ENCODE assay signal across 8 cellular contexts in genomic region chr20:6265204-6265904, GRCh38.
DNase-seq lines count a peak whose midpoint lies in the region; ATAC-seq and TF ChIP-seq lines count a peak whose summit lies in the region.

No MANE protein-coding gene starts in this region.

- no peak overlapping the region for H3K9ac ChIP-seq in SK-N-SH

- 0 out of 2 replicates have a peak overlapping the region, but pooled peaks have one; percentile 24 for H2AFZ ChIP-seq in SK-N-SH (ENCODE audit: low read depth)

- H3K9me3 Mint-ChIP-seq in nephron progenitor cell (no peaks in the 10 kb centered on the region), immature natural killer cell (peaks cover 0 to 13% (median 0%) of the 10 kb centered on the region in 6 donors)
- no peaks in the 10 kb centered on the region for H3K9me3 Mint-ChIP-seq in activated CD4-positive, alpha-beta T cell treated with anti-CD3 and anti-CD28 coated beads, Interleukin-2, amount 10 ng/mL, durations not matched to agents 7 days and 5 days

- H3K4me3 Mint-ChIP-seq in nephron progenitor cell (no peak overlapping the region), immature natural killer cell (no peak overlapping the region)
- H3K4me3 Mint-ChIP-seq in activated CD4-positive, alpha-beta T cell treated with anti-CD3 and anti-CD28 coated beads, Interleukin-2, amount 10 ng/mL, durations not matched to agents 7 days and 5 days: no peak overlapping the region

- 0 out of 2 replicates have a peak overlapping the region, but pooled peaks have one; percentile 33 for H3K4me2 ChIP-seq in SK-N-SH

- H3K27me3 Mint-ChIP-seq in nephron progenitor cell (ENCODE audit: low read depth, poor library complexity) (peaks cover 7% of the 10 kb centered on the region), immature natural killer cell (ENCODE audit: low read depth in 3 of 3) (peaks cover 0 to 5% (median 2%) of the 10 kb centered on the region in 3 donors)
- no peaks in the 10 kb centered on the region for H3K27me3 Mint-ChIP-seq in activated CD4-positive, alpha-beta T cell treated with anti-CD3 and anti-CD28 coated beads, Interleukin-2, amount 10 ng/mL, durations not matched to agents 7 days and 5 days

- peak; percentile 57 for TF ChIP-seq RAD21 in SK-N-SH (IDR thresholded peaks at IDR 0.05; ENCODE audit: low read length)

- H3K4me1 ChIP-seq in SK-N-SH (ENCODE audit: control insufficient read depth in 1 of 2, insufficient read depth in 2 of 2, low read depth in 1 of 2, low read length in 1 of 2): no peaks in the 10 kb centered on the region

- 20% methylated on average over 10 of the region's 10 CpGs for WGBS in SK-N-SH (ENCODE audit: low lambda C conversion rate)

- H3K36me3 ChIP-seq in SK-N-SH (replicated peaks in 1 of 2; ENCODE audit: control insufficient read depth in 1 of 2, insufficient read depth in 2 of 2, low read length in 1 of 2): no peaks in the 10 kb centered on the region

- POLR2A ChIA-PET in SK-N-SH (lab: Yijun Ruan, JAX): no interaction called here
- POLR2A ChIA-PET in activated CD4-positive, alpha-beta T cell treated with anti-CD3 and anti-CD28 coated beads, Interleukin-2, amount 10 ng/mL, durations not matched to agents 7 days and 5 days (lab: Charles Lee): no interaction called here

- CTCF ChIA-PET in SK-N-SH (lab: Yijun Ruan, JAX): interaction anchor here (0.6 to 1.6 kb wide), 7 partner anchors 9 to 500 kb away, joined by 3 to 9 read pairs (median 3); no protein-coding TSS in a partner anchor
- CTCF ChIA-PET in activated CD4-positive, alpha-beta T cell treated with anti-CD3 and anti-CD28 coated beads, Interleukin-2, amount 10 ng/mL, durations not matched to agents 7 days and 5 days (lab: Charles Lee): no interaction called here

- H3K9me2 ChIP-seq in SK-N-SH: no peaks in the 10 kb centered on the region

- H4K20me1 ChIP-seq in SK-N-SH (ENCODE audit: insufficient read depth): no peaks in the 10 kb centered on the region

- TF ChIP-seq EP300 in SK-N-SH (IDR thresholded peaks at IDR 0.05; ENCODE audit: borderline replicate concordance in 1 of 2, low read depth in 1 of 2, low read length in 1 of 2): no peak

- H3K27ac ChIP-seq in SK-N-SH (ENCODE audit: low read depth in 2 of 2, low read length in 1 of 2): no peak overlapping the region

- peak; percentile 42 for TF ChIP-seq CTCF in SK-N-SH (IDR thresholded peaks at IDR 0.05)
- TF ChIP-seq CTCF in nephron progenitor cell (IDR thresholded peaks at IDR 0.05): peak; percentile 25

- H3K36me3 Mint-ChIP-seq in nephron progenitor cell (ENCODE audit: low read depth) (no peaks in the 10 kb centered on the region), immature natural killer cell (no peaks in the 10 kb centered on the region)
- no peaks in the 10 kb centered on the region for H3K36me3 Mint-ChIP-seq in activated CD4-positive, alpha-beta T cell treated with anti-CD3 and anti-CD28 coated beads, Interleukin-2, amount 10 ng/mL, durations not matched to agents 7 days and 5 days (ENCODE audit: low read depth)

- no peaks in the 10 kb centered on the region for H3K27me3 ChIP-seq in SK-N-SH (ENCODE audit: insufficient read depth)

- H3K27ac Mint-ChIP-seq in nephron progenitor cell (no peak overlapping the region), immature natural killer cell (no peak overlapping the region)
- no peak overlapping the region for H3K27ac Mint-ChIP-seq in activated CD4-positive, alpha-beta T cell treated with anti-CD3 and anti-CD28 coated beads, Interleukin-2, amount 10 ng/mL, durations not matched to agents 7 days and 5 days

- H3F3A ChIP-seq in SK-N-SH (replicated peaks; ENCODE audit: insufficient read depth): no peaks in the 10 kb centered on the region

- peak; percentile 22 for DNase-seq in SK-N-SH
- peak; percentile 53 for DNase-seq in NCI-H526 treated with DMSO at 0.1 percent for 48 hours (lab: John Stamatoyannopoulos, UW)
- DNase-seq in dedifferentiated amniotic fluid mesenchymal stem cell (ENCODE audit: extremely low spot score): peak; percentile 74
- no peak for DNase-seq in nephron progenitor cell
- DNase-seq in immature natural killer cell: no peak
- DNase-seq in activated CD4-positive, alpha-beta T cell treated with anti-CD3 and anti-CD28 coated beads, Interleukin-2, amount 10 ng/mL, durations not matched to agents 7 days and 5 days: no peak

- peaks cover 8% of the 10 kb centered on the region for H3K4me1 Mint-ChIP-seq in nephron progenitor cell
- H3K4me1 Mint-ChIP-seq in immature natural killer cell: no peaks in the 10 kb centered on the region
- H3K4me1 Mint-ChIP-seq in activated CD4-positive, alpha-beta T cell treated with anti-CD3 and anti-CD28 coated beads, Interleukin-2, amount 10 ng/mL, durations not matched to agents 7 days and 5 days: no peaks in the 10 kb centered on the region

- no peaks in the 10 kb centered on the region for H3K79me2 ChIP-seq in SK-N-SH (ENCODE audit: insufficient read depth)

- ATAC-seq in SK-N-SH treated with all-trans-retinoic acid at 6 μM for 48 hours (no peak), HG03196 (IDR thresholded peaks at IDR 0.05; ENCODE audit: unreplicated experiment) (no peak)

- peak overlapping the region in 1 of 2 experiments; percentile 20; a peak in 1 of 4 replicates for H3K4me3 ChIP-seq in SK-N-SH (ENCODE audit: low read depth in 2 of 2, low read length in 1 of 2)

- H3K9me3 ChIP-seq in SK-N-SH: no peaks in the 10 kb centered on the region

TF ChIP-seq in SK-N-SH, 30 proteins besides CTCF, POLR2A, EP300 and RAD21:
- no peak for TF ChIP-seq TEAD4 (IDR thresholded peaks at IDR 0.05; ENCODE audit: borderline replicate concordance, insufficient read depth)
- TF ChIP-seq SMC3 (IDR thresholded peaks at IDR 0.05; ENCODE audit: low read depth, low read length): no peak
- TF ChIP-seq ELF1 (IDR thresholded peaks at IDR 0.05): no peak
- TF ChIP-seq NRF1 (IDR thresholded peaks at IDR 0.05; ENCODE audit: low read depth, low read length): no peak
- TF ChIP-seq NFIC (IDR thresholded peaks at IDR 0.05; ENCODE audit: borderline replicate concordance): no peak

TF ChIP-seq in SK-N-SH treated with all-trans-retinoic acid at 6 μM for 48 hours, 23 proteins besides CTCF, POLR2A, EP300 and RAD21 (continues in another document):
- TF ChIP-seq ZFP30 (CRISPR knock-in tag; IDR thresholded peaks at IDR 0.05) (no peak), ISL1 (CRISPR knock-in tag; IDR thresholded peaks at IDR 0.05) (no peak), ZNF565 (CRISPR knock-in tag; conservative IDR thresholded peaks at IDR 0.05; ENCODE audit: low read depth) (no peak), ZNF70 (CRISPR knock-in tag; IDR thresholded peaks at IDR 0.05) (no peak), ZFP3 (CRISPR knock-in tag; IDR thresholded peaks at IDR 0.05) (no peak), BACH2 (CRISPR knock-in tag; IDR thresholded peaks at IDR 0.05; ENCODE audit: borderline replicate concordance) (no peak), ZNF8 (CRISPR knock-in tag; IDR thresholded peaks at IDR 0.05) (no peak), RARB (CRISPR knock-in tag; IDR thresholded peaks at IDR 0.05) (no peak), OSR1 (CRISPR knock-in tag; IDR thresholded peaks at IDR 0.05) (no peak), TOX (CRISPR knock-in tag; IDR thresholded peaks at IDR 0.05; ENCODE audit: borderline replicate concordance) (no peak), SNAI2 (CRISPR knock-in tag; IDR thresholded peaks at IDR 0.05) (no peak)
- TF ChIP-seq, protein P1, sequence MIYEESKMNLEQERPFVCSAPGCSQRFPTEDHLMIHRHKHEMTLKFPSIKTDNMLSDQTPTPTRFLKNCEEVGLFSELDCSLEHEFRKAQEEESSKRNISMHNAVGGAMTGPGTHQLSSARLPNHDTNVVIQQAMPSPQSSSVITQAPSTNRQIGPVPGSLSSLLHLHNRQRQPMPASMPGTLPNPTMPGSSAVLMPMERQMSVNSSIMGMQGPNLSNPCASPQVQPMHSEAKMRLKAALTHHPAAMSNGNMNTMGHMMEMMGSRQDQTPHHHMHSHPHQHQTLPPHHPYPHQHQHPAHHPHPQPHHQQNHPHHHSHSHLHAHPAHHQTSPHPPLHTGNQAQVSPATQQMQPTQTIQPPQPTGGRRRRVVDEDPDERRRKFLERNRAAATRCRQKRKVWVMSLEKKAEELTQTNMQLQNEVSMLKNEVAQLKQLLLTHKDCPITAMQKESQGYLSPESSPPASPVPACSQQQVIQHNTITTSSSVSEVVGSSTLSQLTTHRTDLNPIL (CRISPR knock-in tag; IDR thresholded peaks at IDR 0.05; ENCODE audit: low read depth): no peak
- TF ChIP-seq, protein P2, sequence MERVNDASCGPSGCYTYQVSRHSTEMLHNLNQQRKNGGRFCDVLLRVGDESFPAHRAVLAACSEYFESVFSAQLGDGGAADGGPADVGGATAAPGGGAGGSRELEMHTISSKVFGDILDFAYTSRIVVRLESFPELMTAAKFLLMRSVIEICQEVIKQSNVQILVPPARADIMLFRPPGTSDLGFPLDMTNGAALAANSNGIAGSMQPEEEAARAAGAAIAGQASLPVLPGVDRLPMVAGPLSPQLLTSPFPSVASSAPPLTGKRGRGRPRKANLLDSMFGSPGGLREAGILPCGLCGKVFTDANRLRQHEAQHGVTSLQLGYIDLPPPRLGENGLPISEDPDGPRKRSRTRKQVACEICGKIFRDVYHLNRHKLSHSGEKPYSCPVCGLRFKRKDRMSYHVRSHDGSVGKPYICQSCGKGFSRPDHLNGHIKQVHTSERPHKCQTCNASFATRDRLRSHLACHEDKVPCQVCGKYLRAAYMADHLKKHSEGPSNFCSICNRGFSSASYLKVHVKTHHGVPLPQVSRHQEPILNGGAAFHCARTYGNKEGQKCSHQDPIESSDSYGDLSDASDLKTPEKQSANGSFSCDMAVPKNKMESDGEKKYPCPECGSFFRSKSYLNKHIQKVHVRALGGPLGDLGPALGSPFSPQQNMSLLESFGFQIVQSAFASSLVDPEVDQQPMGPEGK (CRISPR knock-in tag; IDR thresholded peaks at IDR 0.05; ENCODE audit: borderline replicate concordance): no peak
- TF ChIP-seq, protein P3, sequence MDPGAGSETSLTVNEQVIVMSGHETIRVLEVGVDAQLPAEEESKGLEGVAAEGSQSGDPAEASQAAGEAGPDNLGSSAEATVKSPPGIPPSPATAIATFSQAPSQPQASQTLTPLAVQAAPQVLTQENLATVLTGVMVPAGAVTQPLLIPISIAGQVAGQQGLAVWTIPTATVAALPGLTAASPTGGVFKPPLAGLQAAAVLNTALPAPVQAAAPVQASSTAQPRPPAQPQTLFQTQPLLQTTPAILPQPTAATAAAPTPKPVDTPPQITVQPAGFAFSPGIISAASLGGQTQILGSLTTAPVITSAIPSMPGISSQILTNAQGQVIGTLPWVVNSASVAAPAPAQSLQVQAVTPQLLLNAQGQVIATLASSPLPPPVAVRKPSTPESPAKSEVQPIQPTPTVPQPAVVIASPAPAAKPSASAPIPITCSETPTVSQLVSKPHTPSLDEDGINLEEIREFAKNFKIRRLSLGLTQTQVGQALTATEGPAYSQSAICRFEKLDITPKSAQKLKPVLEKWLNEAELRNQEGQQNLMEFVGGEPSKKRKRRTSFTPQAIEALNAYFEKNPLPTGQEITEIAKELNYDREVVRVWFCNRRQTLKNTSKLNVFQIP (CRISPR knock-in tag; IDR thresholded peaks at IDR 0.05; ENCODE audit: borderline replicate concordance, low read depth): no peak

Comparison
In these comparisons a context has a peak if more than half of its experiments do, and no peak if none do; other contexts are left out.
1. DNase-seq: peak in SK-N-SH (single experiment), NCI-H526 treated with DMSO at 0.1 percent for 48 hours (single experiment) and dedifferentiated amniotic fluid mesenchymal stem cell (single experiment); none in nephron progenitor cell (single experiment), immature natural killer cell (0 of 3) and activated CD4-positive, alpha-beta T cell treated with anti-CD3 and anti-CD28 coated beads, Interleukin-2, amount 10 ng/mL, durations not matched to agents 7 days and 5 days (single experiment).